ENCODE assay signal across 8 cellular contexts in the genomic region with DNA sequence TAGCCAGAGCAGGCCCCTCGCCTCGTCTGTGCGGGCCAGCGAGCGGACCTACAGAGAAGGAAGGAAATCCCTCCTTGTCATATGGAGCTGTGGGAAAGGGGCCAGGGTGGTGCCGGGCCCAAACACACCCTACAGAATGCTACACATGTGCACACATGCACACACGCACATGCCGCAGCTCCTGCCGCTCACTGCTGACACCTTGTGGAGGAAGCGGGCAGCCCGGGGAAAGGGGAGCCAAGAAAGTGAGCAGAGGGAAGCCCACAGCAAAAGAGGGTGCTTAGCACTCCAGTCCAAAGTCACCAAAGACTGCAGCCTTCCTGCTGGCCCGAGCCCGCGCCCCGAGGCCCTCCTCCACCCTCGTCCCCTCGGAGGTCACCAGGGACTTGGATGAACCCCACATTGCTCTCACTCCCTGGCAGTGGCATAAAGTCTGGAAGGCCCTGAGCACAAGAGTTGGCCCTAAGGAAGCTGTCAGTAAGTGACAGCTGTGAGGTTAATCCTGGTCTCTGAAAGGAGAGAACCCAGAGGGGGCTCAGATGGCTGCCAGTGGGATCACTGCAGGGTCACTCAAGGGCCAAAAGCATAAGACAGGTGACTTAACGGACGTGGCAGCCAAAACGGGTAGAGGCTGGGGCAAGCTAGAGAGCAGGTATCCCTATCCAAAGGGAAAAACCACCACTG.
DNase-seq lines count a peak whose midpoint lies in the region; ATAC-seq and TF ChIP-seq lines count a peak whose summit lies in the region.

No MANE protein-coding gene starts in this region.

- H3K4me1 ChIP-seq in Karpas-422 (ENCODE audit: low read length) (peaks cover 22% of the 10 kb centered on the region), SJSA1 (replicated peaks) (no peaks in the 10 kb centered on the region), prostate gland (replicated peaks) (no peaks in the 10 kb centered on the region), vagina (peaks cover 6% of the 10 kb centered on the region)

- H3K4me1 Mint-ChIP-seq in Calu3 (ENCODE audit: low read depth, unreplicated experiment) = peaks cover 20% of the 10 kb centered on the region

- no peaks in the 10 kb centered on the region for H3K79me2 ChIP-seq in Karpas-422 (ENCODE audit: low read length)

- WGBS in prostate gland = 20% methylated on average over 20 of the region's 20 CpGs

- H3K4me3 Mint-ChIP-seq in Calu3 (ENCODE audit: low read depth, unreplicated experiment) = no peak overlapping the region

- H3K9me3 Mint-ChIP-seq in Calu3 (ENCODE audit: low read depth, unreplicated experiment) = no peaks in the 10 kb centered on the region

- no peak overlapping the region for H3K27ac Mint-ChIP-seq in Calu3 (ENCODE audit: unreplicated experiment)

- no peaks in the 10 kb centered on the region for H3K9me3 ChIP-seq in Karpas-422 (ENCODE audit: low read length)
- H3K9me3 ChIP-seq in SJSA1 (replicated peaks) = no peaks in the 10 kb centered on the region
- H3K9me3 ChIP-seq in prostate gland = no peaks in the 10 kb centered on the region
- no peaks in the 10 kb centered on the region for H3K9me3 ChIP-seq in vagina

- H3K4me2 ChIP-seq in Karpas-422 (ENCODE audit: low read depth, low read length, poor library complexity, severe bottlenecking) = no peak overlapping the region

- H2AFZ ChIP-seq in Karpas-422 (ENCODE audit: low read length) = peak overlapping the region; percentile 79; the same call in 1 of the 2 replicates

- no peaks in the 10 kb centered on the region for H3K9me2 ChIP-seq in Karpas-422 (replicated peaks; ENCODE audit: insufficient read depth, low read length)

- no peak for TF ChIP-seq POLR2A in prostate gland (IDR thresholded peaks at IDR 0.05)
- no peak for TF ChIP-seq POLR2A in vagina (IDR thresholded peaks at IDR 0.05)

- H3K36me3 Mint-ChIP-seq in Calu3 (ENCODE audit: insufficient read depth, unreplicated experiment) = peaks cover 17% of the 10 kb centered on the region

- no peak overlapping the region for H3K9ac ChIP-seq in Karpas-422 (ENCODE audit: low read length)

- H3K36me3 ChIP-seq in Karpas-422 (ENCODE audit: insufficient read depth, low read length) (no peaks in the 10 kb centered on the region), SJSA1 (peaks cover 17% of the 10 kb centered on the region), prostate gland (peaks cover 0 to 2% of the 10 kb centered on the region in 2 donors), vagina (peaks cover 0 to 52% of the 10 kb centered on the region in 2 donors)

- DNase-seq in Calu3 (peak; percentile 82), Karpas-422 (peak; percentile 94), SJSA1 (ENCODE audit: low read depth in 1 of 2, low spot score in 2 of 2) (peak; percentile 57 to 68), glomerular visceral epithelial cell (ENCODE audit: extremely low spot score) (peak; percentile 66), prostate gland (ENCODE audit: low spot score) (peak; percentile 63), vagina (ENCODE audit: extremely low spot score in 2 of 2) (no peak)
- peak; percentile 81 for DNase-seq in activated naive CD4-positive, alpha-beta T cell treated with Interleukin-2 at 50 U/mL for 16 hours

- no peak for ATAC-seq in GM19463 (IDR thresholded peaks at IDR 0.05; ENCODE audit: unreplicated experiment)

- H3K27me3 ChIP-seq in Karpas-422 (ENCODE audit: low read length) (no peaks in the 10 kb centered on the region), SJSA1 (replicated peaks) (no peaks in the 10 kb centered on the region), prostate gland (replicated peaks; ENCODE audit: insufficient read depth) (no peaks in the 10 kb centered on the region), vagina (no peaks in the 10 kb centered on the region)

- CTCF ChIA-PET in Calu3 (lab: Charles Lee) = interaction anchor here (0.7 to 3.3 kb wide), 9 partner anchors 11 to 506 kb away, joined by 3 to 44 read pairs (median 3); no protein-coding TSS in a partner anchor

- peaks cover 5% of the 10 kb centered on the region; the same call in 1 of the 2 replicates for H4K20me1 ChIP-seq in Karpas-422 (ENCODE audit: insufficient read depth, low read depth, low read length)

- H3K4me3 ChIP-seq in Karpas-422 (ENCODE audit: low read length) = no peak overlapping the region
- no peak overlapping the region for H3K4me3 ChIP-seq in SJSA1
- no peak overlapping the region for H3K4me3 ChIP-seq in prostate gland
- H3K4me3 ChIP-seq in vagina = no peak overlapping the region

- H3K27me3 Mint-ChIP-seq in Calu3 (ENCODE audit: unreplicated experiment) = no peaks in the 10 kb centered on the region

- TF ChIP-seq CTCF in Calu3 (IDR thresholded peaks at IDR 0.05; ENCODE audit: unreplicated experiment) = peak; percentile 87
- TF ChIP-seq CTCF in prostate gland (IDR thresholded peaks at IDR 0.05) = peak; percentile 80 to 92 (median 90)
- TF ChIP-seq CTCF in vagina (IDR thresholded peaks at IDR 0.05) = peak; percentile 47 to 85 (median 60)

- intact Hi-C loops in Calu3 (cut with micrococcal nuclease; ENCODE audit: unreplicated experiment) = loop anchor here (10.0 kb wide), 1 partner anchor 387 kb away; the partner anchor contains the start of genes NEK8 and TLCD1
- intact Hi-C loops in prostate gland (cut with DNase I) = loop anchor here (2.0 kb wide), 1 partner anchor 145 kb away; no protein-coding TSS in a partner anchor
- intact Hi-C loops in vagina (cut with DNase I) = loop anchor here (2.0 kb wide), 1 partner anchor 147 kb away; no protein-coding TSS in a partner anchor

- no TSS peak for BruUV-seq in Calu3 (replicated peaks; lab: Mats Ljungman, UMichigan)

- H3K27ac ChIP-seq in Karpas-422 (ENCODE audit: low read length) = no peak overlapping the region
- H3K27ac ChIP-seq in SJSA1 = no peak overlapping the region
- no peak overlapping the region for H3K27ac ChIP-seq in prostate gland
- no peak overlapping the region for H3K27ac ChIP-seq in vagina

Comparison
In these comparisons a context has a peak if more than half of its experiments do, and no peak if none do; other contexts are left out.
1. DNase-seq: peak in Calu3 (single experiment), Karpas-422 (single experiment), SJSA1 (2 of 2), activated naive CD4-positive, alpha-beta T cell treated with Interleukin-2 at 50 U/mL for 16 hours (single experiment), glomerular visceral epithelial cell (single experiment) and prostate gland (single experiment); none in vagina (0 of 2).
2. Peak in every context shown above with its lines, with median percentiles within 50 percentile points of each other: CTCF ChIP-seq.